In the genomic region with DNA sequence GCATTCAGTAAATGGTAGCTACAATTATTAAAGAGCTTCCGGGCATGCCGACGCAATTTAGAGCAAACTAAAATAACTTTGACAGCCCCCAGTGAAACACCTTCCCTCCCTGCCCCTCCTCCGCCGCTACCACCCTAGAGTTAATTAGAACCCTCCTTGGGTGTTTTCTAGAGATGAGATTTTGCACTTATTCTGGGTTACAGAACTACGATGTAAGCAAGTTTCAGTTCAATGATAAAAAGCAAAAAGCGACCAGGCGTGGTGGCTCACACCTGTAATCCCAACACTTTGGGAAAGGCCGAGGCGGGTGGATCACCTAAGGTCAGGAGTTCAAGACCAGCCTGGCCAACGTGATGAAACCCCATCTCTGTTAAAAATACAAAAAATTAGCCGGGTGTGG, we compare ENCODE assay signal across 1 cellular context.
TF ChIP-seq lines count a peak whose summit lies in the region.

No MANE protein-coding gene starts in this region.

TF ChIP-seq in GM23338, 12 proteins besides CTCF, POLR2A, EP300 and RAD21 (continued from another document):
- TF ChIP-seq, protein P1, sequence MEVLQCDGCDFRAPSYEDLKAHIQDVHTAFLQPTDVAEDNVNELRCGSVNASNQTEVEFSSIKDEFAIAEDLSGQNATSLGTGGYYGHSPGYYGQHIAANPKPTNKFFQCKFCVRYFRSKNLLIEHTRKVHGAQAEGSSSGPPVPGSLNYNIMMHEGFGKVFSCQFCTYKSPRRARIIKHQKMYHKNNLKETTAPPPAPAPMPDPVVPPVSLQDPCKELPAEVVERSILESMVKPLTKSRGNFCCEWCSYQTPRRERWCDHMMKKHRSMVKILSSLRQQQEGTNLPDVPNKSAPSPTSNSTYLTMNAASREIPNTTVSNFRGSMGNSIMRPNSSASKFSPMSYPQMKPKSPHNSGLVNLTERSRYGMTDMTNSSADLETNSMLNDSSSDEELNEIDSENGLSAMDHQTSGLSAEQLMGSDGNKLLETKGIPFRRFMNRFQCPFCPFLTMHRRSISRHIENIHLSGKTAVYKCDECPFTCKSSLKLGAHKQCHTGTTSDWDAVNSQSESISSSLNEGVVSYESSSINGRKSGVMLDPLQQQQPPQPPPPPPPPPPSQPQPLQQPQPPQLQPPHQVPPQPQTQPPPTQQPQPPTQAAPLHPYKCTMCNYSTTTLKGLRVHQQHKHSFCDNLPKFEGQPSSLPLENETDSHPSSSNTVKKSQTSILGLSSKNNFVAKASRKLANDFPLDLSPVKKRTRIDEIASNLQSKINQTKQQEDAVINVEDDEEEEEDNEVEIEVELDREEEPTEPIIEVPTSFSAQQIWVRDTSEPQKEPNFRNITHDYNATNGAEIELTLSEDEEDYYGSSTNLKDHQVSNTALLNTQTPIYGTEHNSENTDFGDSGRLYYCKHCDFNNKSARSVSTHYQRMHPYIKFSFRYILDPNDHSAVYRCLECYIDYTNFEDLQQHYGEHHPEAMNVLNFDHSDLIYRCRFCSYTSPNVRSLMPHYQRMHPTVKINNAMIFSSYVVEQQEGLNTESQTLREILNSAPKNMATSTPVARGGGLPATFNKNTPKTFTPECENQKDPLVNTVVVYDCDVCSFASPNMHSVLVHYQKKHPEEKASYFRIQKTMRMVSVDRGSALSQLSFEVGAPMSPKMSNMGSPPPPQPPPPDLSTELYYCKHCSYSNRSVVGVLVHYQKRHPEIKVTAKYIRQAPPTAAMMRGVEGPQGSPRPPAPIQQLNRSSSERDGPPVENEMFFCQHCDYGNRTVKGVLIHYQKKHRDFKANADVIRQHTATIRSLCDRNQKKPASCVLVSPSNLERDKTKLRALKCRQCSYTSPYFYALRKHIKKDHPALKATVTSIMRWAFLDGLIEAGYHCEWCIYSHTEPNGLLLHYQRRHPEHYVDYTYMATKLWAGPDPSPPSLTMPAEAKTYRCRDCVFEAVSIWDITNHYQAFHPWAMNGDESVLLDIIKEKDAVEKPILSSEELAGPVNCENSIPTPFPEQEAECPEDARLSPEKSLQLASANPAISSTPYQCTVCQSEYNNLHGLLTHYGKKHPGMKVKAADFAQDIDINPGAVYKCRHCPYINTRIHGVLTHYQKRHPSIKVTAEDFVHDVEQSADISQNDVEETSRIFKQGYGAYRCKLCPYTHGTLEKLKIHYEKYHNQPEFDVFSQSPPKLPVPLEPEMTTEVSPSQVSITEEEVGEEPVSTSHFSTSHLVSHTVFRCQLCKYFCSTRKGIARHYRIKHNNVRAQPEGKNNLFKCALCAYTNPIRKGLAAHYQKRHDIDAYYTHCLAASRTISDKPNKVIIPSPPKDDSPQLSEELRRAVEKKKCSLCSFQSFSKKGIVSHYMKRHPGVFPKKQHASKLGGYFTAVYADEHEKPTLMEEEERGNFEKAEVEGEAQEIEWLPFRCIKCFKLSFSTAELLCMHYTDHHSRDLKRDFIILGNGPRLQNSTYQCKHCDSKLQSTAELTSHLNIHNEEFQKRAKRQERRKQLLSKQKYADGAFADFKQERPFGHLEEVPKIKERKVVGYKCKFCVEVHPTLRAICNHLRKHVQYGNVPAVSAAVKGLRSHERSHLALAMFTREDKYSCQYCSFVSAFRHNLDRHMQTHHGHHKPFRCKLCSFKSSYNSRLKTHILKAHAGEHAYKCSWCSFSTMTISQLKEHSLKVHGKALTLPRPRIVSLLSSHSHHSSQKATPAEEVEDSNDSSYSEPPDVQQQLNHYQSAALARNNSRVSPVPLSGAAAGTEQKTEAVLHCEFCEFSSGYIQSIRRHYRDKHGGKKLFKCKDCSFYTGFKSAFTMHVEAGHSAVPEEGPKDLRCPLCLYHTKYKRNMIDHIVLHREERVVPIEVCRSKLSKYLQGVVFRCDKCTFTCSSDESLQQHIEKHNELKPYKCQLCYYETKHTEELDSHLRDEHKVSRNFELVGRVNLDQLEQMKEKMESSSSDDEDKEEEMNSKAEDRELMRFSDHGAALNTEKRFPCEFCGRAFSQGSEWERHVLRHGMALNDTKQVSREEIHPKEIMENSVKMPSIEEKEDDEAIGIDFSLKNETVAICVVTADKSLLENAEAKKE (CRISPR knock-in tag; IDR thresholded peaks at IDR 0.05) = no peak
- TF ChIP-seq, protein P2, sequence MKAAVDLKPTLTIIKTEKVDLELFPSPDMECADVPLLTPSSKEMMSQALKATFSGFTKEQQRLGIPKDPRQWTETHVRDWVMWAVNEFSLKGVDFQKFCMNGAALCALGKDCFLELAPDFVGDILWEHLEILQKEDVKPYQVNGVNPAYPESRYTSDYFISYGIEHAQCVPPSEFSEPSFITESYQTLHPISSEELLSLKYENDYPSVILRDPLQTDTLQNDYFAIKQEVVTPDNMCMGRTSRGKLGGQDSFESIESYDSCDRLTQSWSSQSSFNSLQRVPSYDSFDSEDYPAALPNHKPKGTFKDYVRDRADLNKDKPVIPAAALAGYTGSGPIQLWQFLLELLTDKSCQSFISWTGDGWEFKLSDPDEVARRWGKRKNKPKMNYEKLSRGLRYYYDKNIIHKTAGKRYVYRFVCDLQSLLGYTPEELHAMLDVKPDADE (IDR thresholded peaks at IDR 0.05) = no peak
- TF ChIP-seq EZH2 (IDR thresholded peaks at IDR 0.05; ENCODE audit: low read depth, unreplicated experiment) = no peak
